1 cellular context compared by ENCODE assay signal in the genomic region with DNA sequence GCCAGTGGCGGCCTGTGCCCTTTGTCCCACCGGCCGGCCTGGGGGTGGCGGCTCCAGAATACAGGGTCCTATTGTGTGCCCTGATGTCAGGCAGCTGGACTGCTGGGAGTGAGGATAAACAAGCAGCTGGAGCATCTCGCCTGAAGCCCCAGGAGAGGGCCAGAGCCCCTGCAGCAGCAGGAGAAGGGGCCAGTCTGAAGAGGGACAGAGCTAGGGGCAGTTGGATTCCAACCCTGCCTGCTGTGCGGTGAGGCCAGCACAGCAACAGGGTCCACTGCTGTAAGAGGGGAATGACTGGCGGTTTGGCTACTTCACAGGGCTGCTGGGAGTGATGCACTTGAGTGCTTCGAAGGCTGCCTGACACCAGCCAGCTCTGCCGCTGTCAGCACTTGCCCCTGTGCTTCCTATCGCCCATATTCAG.
TF ChIP-seq lines count a peak whose summit lies in the region.

No MANE protein-coding gene starts in this region.

TF ChIP-seq in H1, 55 proteins besides CTCF, POLR2A, EP300 and RAD21:
- TF ChIP-seq SIN3A (conservative IDR thresholded peaks at IDR 0.05 in 1 of 2, IDR thresholded peaks at IDR 0.05 in 1 of 2; ENCODE audit: low read depth in 1 of 2, low read length in 2 of 2): no peak
- TF ChIP-seq JUN (IDR thresholded peaks at IDR 0.05; ENCODE audit: low read depth, low read length): no peak
- TF ChIP-seq SRF (IDR thresholded peaks at IDR 0.05; ENCODE audit: low read depth, low read length): no peak
- no peak for TF ChIP-seq CBX5 (IDR thresholded peaks at IDR 0.05; ENCODE audit: low read depth, low read length)
- TF ChIP-seq JUND (IDR thresholded peaks at IDR 0.05; ENCODE audit: low read length): no peak
- no peak for TF ChIP-seq KDM4A (IDR thresholded peaks at IDR 0.05; ENCODE audit: low read depth, low read length, severe bottlenecking)
- no peak for TF ChIP-seq HDAC6 (IDR thresholded peaks at IDR 0.05; ENCODE audit: low read depth, low read length)
- no peak for TF ChIP-seq SIRT6 (IDR thresholded peaks at IDR 0.05; ENCODE audit: low read length)
- TF ChIP-seq YY1 (IDR thresholded peaks at IDR 0.05; ENCODE audit: low read depth, low read length): no peak
